In the genomic region with DNA sequence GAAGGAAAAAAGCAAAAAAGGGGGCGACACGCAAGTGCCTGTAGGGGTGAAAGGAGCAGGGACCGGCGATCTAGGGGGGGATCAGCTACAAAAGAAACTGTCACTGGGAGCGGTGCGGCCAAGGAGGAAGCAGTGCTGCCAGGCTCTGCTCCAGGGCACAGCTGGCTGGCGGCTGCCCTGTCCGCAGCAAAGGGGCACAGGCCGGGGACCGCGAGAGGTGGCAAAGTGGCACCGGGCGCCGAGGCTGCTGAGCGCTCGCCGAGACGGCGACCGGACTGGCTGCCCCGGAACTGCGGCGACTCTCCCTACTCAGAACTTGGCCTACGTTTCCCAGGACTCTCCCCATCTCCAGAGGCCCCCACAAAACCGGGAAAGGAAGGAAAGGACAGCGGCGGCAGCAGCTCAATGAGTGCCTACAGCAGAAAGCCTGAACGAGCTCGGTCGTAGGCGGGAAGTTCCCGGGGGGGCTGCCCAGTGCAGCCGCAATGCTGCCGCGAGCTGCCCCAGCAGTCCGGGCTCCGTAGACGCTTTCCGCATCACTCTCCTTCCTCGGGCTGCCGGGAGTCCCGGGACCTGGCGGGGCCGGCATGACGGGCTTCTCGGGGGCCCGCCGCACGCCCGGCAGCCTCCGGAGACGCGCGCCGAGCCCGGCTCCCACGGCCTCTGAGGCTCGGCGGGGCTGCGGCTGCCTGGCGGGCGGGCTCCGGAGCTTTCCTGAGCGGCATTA, we compare ENCODE assay signal across 8 cellular contexts. TPM values are rescaled to one million over a fixed set of nuclear protein-coding genes. Genes with fewer than 3 reads are reported as not detected.
DNase-seq lines count a peak whose midpoint lies in the region; ATAC-seq and TF ChIP-seq lines count a peak whose summit lies in the region.

No MANE protein-coding gene starts in this region.

- no peaks in the 10 kb centered on the region for H3K9me3 Mint-ChIP-seq in progenitor cell of endocrine pancreas (ENCODE audit: low read depth)

- H3K4me1 Mint-ChIP-seq in progenitor cell of endocrine pancreas (ENCODE audit: low read depth) = peaks cover 6% of the 10 kb centered on the region

- ATAC-seq in GM18858 (IDR thresholded peaks at IDR 0.05; ENCODE audit: unreplicated experiment) = peak; percentile 7
- peak; percentile 19 for ATAC-seq in HG03064 (IDR thresholded peaks at IDR 0.05; ENCODE audit: low read depth, unreplicated experiment)
- ATAC-seq in left ventricle myocardium superior = peak; percentile 53

- H3K9ac ChIP-seq in adipocyte (ENCODE audit: low read length) = peak overlapping the region; percentile 91

- no peaks in the 10 kb centered on the region for H3K36me3 Mint-ChIP-seq in progenitor cell of endocrine pancreas (ENCODE audit: insufficient read depth)

- H3K27me3 ChIP-seq in adipocyte (replicated peaks; ENCODE audit: control insufficient read depth, insufficient read depth, low read length) = no peaks in the 10 kb centered on the region

- H3K27me3 Mint-ChIP-seq in progenitor cell of endocrine pancreas = peaks cover 81% of the 10 kb centered on the region

- peaks cover 20% of the 10 kb centered on the region for H3K4me1 ChIP-seq in adipocyte (ENCODE audit: control insufficient read depth, insufficient read depth, low read length)

- no peak for TF ChIP-seq CTCF in progenitor cell of endocrine pancreas (IDR thresholded peaks at IDR 0.05; ENCODE audit: unreplicated experiment)

- no peaks in the 10 kb centered on the region for H3K36me3 ChIP-seq in adipocyte (ENCODE audit: control insufficient read depth, insufficient read depth, low read length, severe bottlenecking)

- intact Hi-C loops in left ventricle myocardium superior (cut with micrococcal nuclease) = no loop called here

- H3K9me3 ChIP-seq in adipocyte (ENCODE audit: control insufficient read depth, low read length) = no peaks in the 10 kb centered on the region

- DNase-seq in AG08395 (ENCODE audit: low spot score) (peak; percentile 9), RKO (ENCODE audit: low spot score) (peak; percentile 63), adipocyte (ENCODE audit: low read depth) (peak; percentile 73), left ventricle myocardium superior (peak; percentile 69), progenitor cell of endocrine pancreas (ENCODE audit: low spot score, unreplicated experiment) (peak; percentile 17), NCI-H1436 treated with DMSO at 0.1 percent for 48 hours (lab: John Stamatoyannopoulos, UW) (no peak)

- no peak overlapping the region for H3K27ac Mint-ChIP-seq in progenitor cell of endocrine pancreas

- H3K4me3 ChIP-seq in adipocyte (ENCODE audit: low read length) = peak overlapping the region; percentile 91

- H3K4me3 Mint-ChIP-seq in progenitor cell of endocrine pancreas (ENCODE audit: low read depth) = peak overlapping the region; percentile 74

RNA-seq across cellular contexts. Expression of gene CDKN2C, which starts 1.0 kb away (rescaled TPM):
- 16.9 TPM for total RNA-seq in left ventricle myocardium superior
- 0.26 and 0.33 TPM in 2 replicates for total RNA-seq in progenitor cell of endocrine pancreas

RNA-seq across cellular contexts. Expression of gene FAF1, which starts 9.0 kb away (rescaled TPM):
- total RNA-seq in left ventricle myocardium superior (99.2 TPM), progenitor cell of endocrine pancreas (49.0 and 55.4 TPM in 2 replicates)

Comparison
In these comparisons a context has a peak if more than half of its experiments do, and no peak if none do; other contexts are left out.
1. RNA of gene CDKN2C, which starts 1.0 kb away (total RNA-seq): 16.9 TPM in left ventricle myocardium superior (single experiment); 0.26 to 0.33 TPM in progenitor cell of endocrine pancreas; every median in the first group is over 10 times any median in the second.
2. Peak in every context shown above with its lines, with median percentiles within 50 percentile points of each other: ATAC-seq.